In the genomic region with DNA sequence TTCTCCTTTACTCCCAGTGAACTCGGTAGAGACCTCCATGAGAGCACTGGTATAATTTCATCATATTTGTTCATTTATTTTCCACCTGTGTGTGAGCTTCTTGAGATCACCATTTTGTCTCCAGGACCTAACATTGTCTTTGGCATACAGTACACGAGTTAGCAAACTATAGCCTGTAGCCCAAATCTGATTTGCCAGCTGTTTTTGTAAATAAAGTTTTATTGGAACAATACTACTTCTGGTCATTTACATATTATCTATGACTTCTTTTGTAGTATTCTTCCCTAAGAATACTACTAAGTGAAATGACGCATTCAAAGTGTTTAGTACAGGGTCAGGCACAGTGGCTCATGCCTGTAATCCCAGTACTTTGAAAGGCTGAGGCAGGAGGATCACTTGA, we compare ENCODE assay signal across 2 cellular contexts.
TF ChIP-seq lines count a peak whose summit lies in the region.

No MANE protein-coding gene starts in this region.

TF ChIP-seq in GM12878, 131 proteins besides CTCF, POLR2A, EP300 and RAD21:
- TF ChIP-seq, protein P1, sequence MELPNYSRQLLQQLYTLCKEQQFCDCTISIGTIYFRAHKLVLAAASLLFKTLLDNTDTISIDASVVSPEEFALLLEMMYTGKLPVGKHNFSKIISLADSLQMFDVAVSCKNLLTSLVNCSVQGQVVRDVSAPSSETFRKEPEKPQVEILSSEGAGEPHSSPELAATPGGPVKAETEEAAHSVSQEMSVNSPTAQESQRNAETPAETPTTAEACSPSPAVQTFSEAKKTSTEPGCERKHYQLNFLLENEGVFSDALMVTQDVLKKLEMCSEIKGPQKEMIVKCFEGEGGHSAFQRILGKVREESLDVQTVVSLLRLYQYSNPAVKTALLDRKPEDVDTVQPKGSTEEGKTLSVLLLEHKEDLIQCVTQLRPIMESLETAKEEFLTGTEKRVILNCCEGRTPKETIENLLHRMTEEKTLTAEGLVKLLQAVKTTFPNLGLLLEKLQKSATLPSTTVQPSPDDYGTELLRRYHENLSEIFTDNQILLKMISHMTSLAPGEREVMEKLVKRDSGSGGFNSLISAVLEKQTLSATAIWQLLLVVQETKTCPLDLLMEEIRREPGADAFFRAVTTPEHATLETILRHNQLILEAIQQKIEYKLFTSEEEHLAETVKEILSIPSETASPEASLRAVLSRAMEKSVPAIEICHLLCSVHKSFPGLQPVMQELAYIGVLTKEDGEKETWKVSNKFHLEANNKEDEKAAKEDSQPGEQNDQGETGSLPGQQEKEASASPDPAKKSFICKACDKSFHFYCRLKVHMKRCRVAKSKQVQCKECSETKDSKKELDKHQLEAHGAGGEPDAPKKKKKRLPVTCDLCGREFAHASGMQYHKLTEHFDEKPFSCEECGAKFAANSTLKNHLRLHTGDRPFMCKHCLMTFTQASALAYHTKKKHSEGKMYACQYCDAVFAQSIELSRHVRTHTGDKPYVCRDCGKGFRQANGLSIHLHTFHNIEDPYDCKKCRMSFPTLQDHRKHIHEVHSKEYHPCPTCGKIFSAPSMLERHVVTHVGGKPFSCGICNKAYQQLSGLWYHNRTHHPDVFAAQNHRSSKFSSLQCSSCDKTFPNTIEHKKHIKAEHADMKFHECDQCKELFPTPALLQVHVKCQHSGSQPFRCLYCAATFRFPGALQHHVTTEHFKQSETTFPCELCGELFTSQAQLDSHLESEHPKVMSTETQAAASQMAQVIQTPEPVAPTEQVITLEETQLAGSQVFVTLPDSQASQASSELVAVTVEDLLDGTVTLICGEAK (IDR thresholded peaks at IDR 0.05; ENCODE audit: borderline replicate concordance) = peak; percentile 90
- TF ChIP-seq, protein P2, sequence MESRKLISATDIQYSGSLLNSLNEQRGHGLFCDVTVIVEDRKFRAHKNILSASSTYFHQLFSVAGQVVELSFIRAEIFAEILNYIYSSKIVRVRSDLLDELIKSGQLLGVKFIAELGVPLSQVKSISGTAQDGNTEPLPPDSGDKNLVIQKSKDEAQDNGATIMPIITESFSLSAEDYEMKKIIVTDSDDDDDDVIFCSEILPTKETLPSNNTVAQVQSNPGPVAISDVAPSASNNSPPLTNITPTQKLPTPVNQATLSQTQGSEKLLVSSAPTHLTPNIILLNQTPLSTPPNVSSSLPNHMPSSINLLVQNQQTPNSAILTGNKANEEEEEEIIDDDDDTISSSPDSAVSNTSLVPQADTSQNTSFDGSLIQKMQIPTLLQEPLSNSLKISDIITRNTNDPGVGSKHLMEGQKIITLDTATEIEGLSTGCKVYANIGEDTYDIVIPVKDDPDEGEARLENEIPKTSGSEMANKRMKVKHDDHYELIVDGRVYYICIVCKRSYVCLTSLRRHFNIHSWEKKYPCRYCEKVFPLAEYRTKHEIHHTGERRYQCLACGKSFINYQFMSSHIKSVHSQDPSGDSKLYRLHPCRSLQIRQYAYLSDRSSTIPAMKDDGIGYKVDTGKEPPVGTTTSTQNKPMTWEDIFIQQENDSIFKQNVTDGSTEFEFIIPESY (IDR thresholded peaks at IDR 0.05) = no peak
TF ChIP-seq in GM12878: peak in this region for 1.

TF ChIP-seq in K562, 482 proteins besides CTCF, POLR2A, EP300 and RAD21:
- TF ChIP-seq, protein P1 (IDR thresholded peaks at IDR 0.05) = peak; percentile 55; the same call in 1 of the 2 replicates
- TF ChIP-seq, protein P1 (CRISPR knock-in tag; IDR thresholded peaks at IDR 0.05) = no peak
- TF ChIP-seq FOXJ2 (tag; IDR thresholded peaks at IDR 0.05) = no peak
- TF ChIP-seq MCM5 (IDR thresholded peaks at IDR 0.05; ENCODE audit: low read depth) = no peak
- TF ChIP-seq XRCC4 (IDR thresholded peaks at IDR 0.05; ENCODE audit: extremely low read depth, insufficient read depth, insufficient read length) = no peak
